In the genomic region with DNA sequence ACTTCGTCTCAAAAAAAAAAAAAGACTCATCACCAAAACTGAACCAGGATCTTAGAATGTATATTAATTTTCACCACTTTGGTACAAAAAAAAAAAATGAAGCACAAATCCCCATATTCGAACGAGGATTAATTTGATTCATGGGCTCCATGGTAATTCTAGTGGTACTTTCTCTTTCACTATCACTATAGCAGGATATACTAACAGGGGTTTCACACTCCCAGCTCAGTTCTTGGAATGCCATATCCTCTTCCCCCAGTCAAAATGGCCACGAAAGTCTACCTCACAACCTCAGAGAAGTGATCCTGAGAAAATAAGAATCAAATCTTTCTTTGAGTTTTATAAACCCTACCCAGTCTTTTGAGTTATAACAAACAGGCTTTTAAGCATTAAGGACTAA, we compare ENCODE assay signal across 24 cellular contexts.
"Had no signal": no experiment of that assay in that cellular context is flagged by ENCODE, and none has a peak within 500 bp of the region (broad histone marks: within the 10 kb centered on the region; RNA-seq: fewer than 3 reads in every experiment).

No MANE protein-coding gene starts in this region.

- H3K4me3 ChIP-seq: adrenal gland, body of pancreas, K562 had no signal

- H3K27ac ChIP-seq: adrenal gland, body of pancreas had no signal

- H3K27me3 ChIP-seq: adrenal gland, body of pancreas had no signal

- H3K9me3 ChIP-seq: adrenal gland, body of pancreas had no signal

- ATAC-seq: activated naive CD4-positive, alpha-beta T cell treated with anti-CD3 and anti-CD28 coated beads, Interleukin-2, amount 50 U/mL, for 72 hours; body of pancreas; K562; PC-3 had no signal

- H3K36me3 ChIP-seq: adrenal gland had no signal

- H3K9me3 Mint-ChIP-seq: activated B cell treated with CpG ODN at 0.5 μM for 24 hours; activated CD4-positive, alpha-beta memory T cell treated with anti-CD3 and anti-CD28 coated beads, Interleukin-2, amount 10 ng/mL, durations not matched to agents 7 days and 5 days; activated naive CD4-positive, alpha-beta T cell treated with anti-CD3 and anti-CD28 coated beads, Interleukin-2, amount 50 U/mL, for 72 hours; activated T-cell treated with anti-CD3 and anti-CD28 coated beads, Interleukin-2, amount 50 U/mL, for 24 hours; T-helper 1 cell treated with Interleukin-12 subunit alpha and Interleukin-12 subunit beta and Interleukin-4 antibody, amounts not matched to agents 30 μg/mL and 1 μg/mL, for 36 hours had no signal

- H3K4me1 ChIP-seq: adrenal gland, body of pancreas had no signal

- DNase-seq: activated B cell treated with CpG ODN at 0.5 μM for 24 hours; activated CD4-positive, alpha-beta memory T cell treated with anti-CD3 and anti-CD28 coated beads, Interleukin-2, amount 10 ng/mL, durations not matched to agents 7 days and 5 days; activated CD4-positive, alpha-beta T cell treated with anti-CD3 and anti-CD28 coated beads, Interleukin-2, amount 50 U/mL, for 1 hour; activated CD8-positive, alpha-beta memory T cell treated with anti-CD3 and anti-CD28 coated beads, Interleukin-2, amount 50 U/mL, for 4 hours; activated effector memory CD4-positive, alpha-beta T cell treated with anti-CD3 and anti-CD28 coated beads, Interleukin-2, amount 50 U/mL, for 16 hours; activated naive CD4-positive, alpha-beta T cell treated with Interleukin-2 at 50 U/mL for 16 hours; activated T-cell treated with anti-CD3 and anti-CD28 coated beads, Interleukin-2, amount 50 U/mL, for 24 hours; adrenal gland; anterior cingulate cortex; body of pancreas; Karpas-422; MM.1S; NCI-H1105 treated with DMSO at 0.1 percent for 48 hours; NCI-H1436 treated with DMSO at 0.1 percent for 48 hours; NCI-H187; NCI-H2081; NCI-H510A treated with DMSO at 0.1 percent for 48 hours; NCI-H69; PC-3; SHP77 treated with DMSO at 0.1 percent for 48 hours; T-helper 9 cell had no signal

- H3K4me1 Mint-ChIP-seq: activated B cell treated with CpG ODN at 0.5 μM for 24 hours had no signal

- H3K27me3 Mint-ChIP-seq: activated B cell treated with CpG ODN at 0.5 μM for 24 hours; activated CD4-positive, alpha-beta memory T cell treated with anti-CD3 and anti-CD28 coated beads, Interleukin-2, amount 10 ng/mL, durations not matched to agents 7 days and 5 days; activated T-cell treated with anti-CD3 and anti-CD28 coated beads, Interleukin-2, amount 50 U/mL, for 24 hours had no signal

- H3K4me3 Mint-ChIP-seq: activated B cell treated with CpG ODN at 0.5 μM for 24 hours; activated CD4-positive, alpha-beta memory T cell treated with anti-CD3 and anti-CD28 coated beads, Interleukin-2, amount 10 ng/mL, durations not matched to agents 7 days and 5 days; activated T-cell treated with anti-CD3 and anti-CD28 coated beads, Interleukin-2, amount 50 U/mL, for 24 hours; T-helper 1 cell treated with Interleukin-12 subunit alpha and Interleukin-12 subunit beta and Interleukin-4 antibody, amounts not matched to agents 30 μg/mL and 1 μg/mL, for 36 hours had no signal

- H3K27ac Mint-ChIP-seq: activated B cell treated with CpG ODN at 0.5 μM for 24 hours; activated CD4-positive, alpha-beta memory T cell treated with anti-CD3 and anti-CD28 coated beads, Interleukin-2, amount 10 ng/mL, durations not matched to agents 7 days and 5 days; activated naive CD4-positive, alpha-beta T cell treated with anti-CD3 and anti-CD28 coated beads, Interleukin-2, amount 50 U/mL, for 72 hours; activated T-cell treated with anti-CD3 and anti-CD28 coated beads, Interleukin-2, amount 50 U/mL, for 24 hours; T-helper 1 cell treated with Interleukin-12 subunit alpha and Interleukin-12 subunit beta and Interleukin-4 antibody, amounts not matched to agents 30 μg/mL and 1 μg/mL, for 36 hours had no signal
